16 cellular contexts compared by ENCODE assay signal in genomic region chr12:95646781-95647184, GRCh38.
A peak's percentile ranks its signal among the peaks of the same experiment; 100 is the strongest.
DNase-seq lines count a peak whose midpoint lies in the region; TF ChIP-seq lines count a peak whose summit lies in the region.
"Had no signal": no experiment of that assay in that cellular context is flagged by ENCODE, and none has a peak within 500 bp of the region (broad histone marks: within the 10 kb centered on the region; RNA-seq: fewer than 3 reads in every experiment).

No MANE protein-coding gene starts in this region.

- no peaks in the 10 kb centered on the region for H3K36me3 Mint-ChIP-seq in neural crest cell (ENCODE audit: low read depth)

- DNase-seq in AG08395 (ENCODE audit: low spot score): peak; percentile 81
- peak; percentile 73 for DNase-seq in M059J (ENCODE audit: low read depth)
- peak; percentile 57 for DNase-seq in fibroblast of gingiva (ENCODE audit: low read depth)
- DNase-seq in neural crest cell (ENCODE audit: low read depth, low spot score): no peak
- DNase-seq in mucosa of gallbladder (ENCODE audit: low spot score): no peak
- no peak for DNase-seq in NCI-H2171 treated with DMSO at 0.1 percent for 48 hours (lab: John Stamatoyannopoulos, UW)
- no peak for DNase-seq in anterior cingulate cortex (lab: John Stamatoyannopoulos, UW)
- DNase-seq in effector memory CD4-positive, alpha-beta T cell: no peak
- DNase-seq: central memory CD4-positive, alpha-beta T cell; glutamatergic neuron; NCI-H2171; SW 1271; upper lobe of left lung had no signal

- H3K9me3 ChIP-seq in effector memory CD4-positive, alpha-beta T cell (ENCODE audit: control insufficient read depth, low read length): no peaks in the 10 kb centered on the region
- H3K9me3 ChIP-seq: BLaER1, upper lobe of left lung had no signal

- H3K4me1 Mint-ChIP-seq in neural crest cell: peaks cover 26% of the 10 kb centered on the region

- no peak for TF ChIP-seq CTCF in neural crest cell (conservative IDR thresholded peaks at IDR 0.05)

- peak overlapping the region; percentile 13 for H3K27ac Mint-ChIP-seq in neural crest cell (ENCODE audit: unreplicated experiment)
- H3K27ac Mint-ChIP-seq: activated T-helper 1 cell treated with anti-CD3 and anti-CD28 coated beads, Interleukin-12 subunit alpha, Interleukin-12 subunit beta, Interleukin-2, Interleukin-4 antibody, amounts not matched to agents 30 ng/mL and 10 ng/mL and 1 ng/mL, durations not matched to agents 14 hours and 24 hours and 36 hours had no signal

- no peaks in the 10 kb centered on the region for H3K4me1 ChIP-seq in effector memory CD4-positive, alpha-beta T cell (ENCODE audit: control insufficient read depth, insufficient read depth, low read length, poor library complexity, severe bottlenecking)

- no peak overlapping the region for H3K4me3 ChIP-seq in effector memory CD4-positive, alpha-beta T cell (ENCODE audit: insufficient read depth, low read depth, low read length, poor library complexity, severe bottlenecking)
- H3K4me3 ChIP-seq: BLaER1, lung, upper lobe of left lung had no signal

- H3K27me3 ChIP-seq in effector memory CD4-positive, alpha-beta T cell (replicated peaks; ENCODE audit: control insufficient read depth, insufficient read depth, low read length, poor library complexity, severe bottlenecking): no peaks in the 10 kb centered on the region
- H3K27me3 ChIP-seq: BLaER1, upper lobe of left lung had no signal

- H3K27ac ChIP-seq in effector memory CD4-positive, alpha-beta T cell (ENCODE audit: insufficient read depth, low read length, poor library complexity, severe bottlenecking): no peak overlapping the region
- H3K27ac ChIP-seq: BLaER1, upper lobe of left lung had no signal

- no peak overlapping the region for H3K4me3 Mint-ChIP-seq in neural crest cell
- H3K4me3 Mint-ChIP-seq: activated T-helper 1 cell treated with anti-CD3 and anti-CD28 coated beads, Interleukin-12 subunit alpha, Interleukin-12 subunit beta, Interleukin-2, Interleukin-4 antibody, amounts not matched to agents 30 ng/mL and 10 ng/mL and 1 ng/mL, durations not matched to agents 14 hours and 24 hours and 36 hours had no signal

- H3K9me3 Mint-ChIP-seq in neural crest cell: no peaks in the 10 kb centered on the region
- H3K9me3 Mint-ChIP-seq: activated T-helper 1 cell treated with anti-CD3 and anti-CD28 coated beads, Interleukin-12 subunit alpha, Interleukin-12 subunit beta, Interleukin-2, Interleukin-4 antibody, amounts not matched to agents 30 ng/mL and 10 ng/mL and 1 ng/mL, durations not matched to agents 14 hours and 24 hours and 36 hours had no signal

- H3K36me3 ChIP-seq in effector memory CD4-positive, alpha-beta T cell (ENCODE audit: control insufficient read depth, insufficient read depth, low read length): no peaks in the 10 kb centered on the region
- H3K36me3 ChIP-seq: BLaER1, upper lobe of left lung had no signal

- H3K27me3 Mint-ChIP-seq in neural crest cell (ENCODE audit: low read depth): no peaks in the 10 kb centered on the region

Comparison
In these comparisons a context has a peak if more than half of its experiments do, and no peak if none do; other contexts are left out.
1. DNase-seq: peak in AG08395 (single experiment), M059J (single experiment) and fibroblast of gingiva (single experiment); none in neural crest cell (single experiment), mucosa of gallbladder (single experiment), NCI-H2171 treated with DMSO at 0.1 percent for 48 hours (single experiment), anterior cingulate cortex (0 of 58) and effector memory CD4-positive, alpha-beta T cell (0 of 3).